ENCODE assay signal across 9 cellular contexts in the genomic region with DNA sequence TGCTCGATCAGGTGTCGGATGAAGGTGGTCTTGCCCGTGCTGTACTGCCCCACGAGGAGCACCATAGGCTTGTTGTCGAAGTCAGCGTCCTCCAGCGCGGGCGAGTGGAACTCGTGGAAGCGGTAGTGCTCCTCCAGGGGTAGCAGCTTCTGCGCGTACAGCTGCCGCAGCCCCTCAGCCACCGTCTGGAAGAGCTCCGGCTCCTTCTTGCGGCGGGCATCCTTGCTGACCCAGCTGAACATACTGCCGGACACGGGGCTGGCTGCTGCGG. TPM values are rescaled to one million over a fixed set of nuclear protein-coding genes. Genes with fewer than 3 reads are reported as not detected.
A peak's percentile ranks its signal among the peaks of the same experiment; 100 is the strongest.
DNase-seq lines count a peak whose midpoint lies in the region; ATAC-seq and TF ChIP-seq lines count a peak whose summit lies in the region.
"Had no signal": no experiment of that assay in that cellular context is flagged by ENCODE, and none has a peak within 500 bp of the region (broad histone marks: within the 10 kb centered on the region; RNA-seq: fewer than 3 reads in every experiment).

No MANE protein-coding gene starts in this region.

- H3F3A ChIP-seq in smooth muscle cell (ENCODE audit: low read depth), result no peaks in the 10 kb centered on the region

- peaks cover 46% of the 10 kb centered on the region for H3K4me1 Mint-ChIP-seq in activated T-helper 17 cell treated with anti-CD3 and anti-CD28 coated beads, Interleukin-2, amount 50 U/mL, for 72 hours

- TF ChIP-seq CTCF in smooth muscle cell (IDR thresholded peaks at IDR 0.05; ENCODE audit: borderline replicate concordance, insufficient read depth, poor library complexity, severe bottlenecking), result no peak

- ATAC-seq in HG02588 (IDR thresholded peaks at IDR 0.05; ENCODE audit: unreplicated experiment), result peak; percentile 16
- peak; percentile 21 for ATAC-seq in activated T-helper 17 cell treated with anti-CD3 and anti-CD28 coated beads, Interleukin-2, amount 50 U/mL, for 72 hours (replicated peaks)
- ATAC-seq in right cardiac atrium, result peak; percentile 38 to 44
- ATAC-seq in GM19467 (IDR thresholded peaks at IDR 0.05; ENCODE audit: unreplicated experiment), result no peak
- no peak for ATAC-seq in GM18498 (IDR thresholded peaks at IDR 0.05; ENCODE audit: unreplicated experiment)
- ATAC-seq in GM18858 (IDR thresholded peaks at IDR 0.05; ENCODE audit: unreplicated experiment), result no peak

- H3K36me3 ChIP-seq in BLaER1 (peaks cover 15% of the 10 kb centered on the region), smooth muscle cell (ENCODE audit: low read depth) (no peaks in the 10 kb centered on the region)

- H3K27me3 ChIP-seq in BLaER1 (no peaks in the 10 kb centered on the region), right cardiac atrium (ENCODE audit: control insufficient read depth, insufficient read depth) (no peaks in the 10 kb centered on the region), smooth muscle cell (ENCODE audit: low read depth) (no peaks in the 10 kb centered on the region)

- H3K27ac Mint-ChIP-seq in activated T-helper 17 cell treated with anti-CD3 and anti-CD28 coated beads, Interleukin-2, amount 50 U/mL, for 72 hours, result peak overlapping the region; percentile 89

- no peaks in the 10 kb centered on the region for H3K9me3 Mint-ChIP-seq in activated T-helper 17 cell treated with anti-CD3 and anti-CD28 coated beads, Interleukin-2, amount 50 U/mL, for 72 hours

- intact Hi-C loops in right cardiac atrium (cut with DNase I), result no loop called here

- H3K27me3 Mint-ChIP-seq in activated T-helper 17 cell treated with anti-CD3 and anti-CD28 coated beads, Interleukin-2, amount 50 U/mL, for 72 hours, result no peaks in the 10 kb centered on the region

- DNase-seq in right cardiac atrium (no peak), smooth muscle cell (lab: John Stamatoyannopoulos, UW; ENCODE audit: unreplicated experiment) (no peak)

- H3K4me1 ChIP-seq in BLaER1 (peaks cover 82% of the 10 kb centered on the region), right cardiac atrium (ENCODE audit: control insufficient read depth, insufficient read depth, low read length) (peaks cover 3% of the 10 kb centered on the region), smooth muscle cell (ENCODE audit: low read depth) (peaks cover 16% of the 10 kb centered on the region)

- WGBS in right cardiac atrium, result 0% methylated on average over 21 of the region's 21 CpGs
- under 1% methylated on average over 21 of the region's 21 CpGs for WGBS in smooth muscle cell (ENCODE audit: low lambda C conversion rate)

- H4K20me1 ChIP-seq in BLaER1 (peaks cover 49% of the 10 kb centered on the region), smooth muscle cell (ENCODE audit: low read depth) (peaks cover 41% of the 10 kb centered on the region)

- peak overlapping the region; percentile 99 for H3K4me3 Mint-ChIP-seq in activated T-helper 17 cell treated with anti-CD3 and anti-CD28 coated beads, Interleukin-2, amount 50 U/mL, for 72 hours

- H3K79me2 ChIP-seq in smooth muscle cell (ENCODE audit: low read depth), result peaks cover 49% of the 10 kb centered on the region

- H3K9me3 ChIP-seq in BLaER1 (no peaks in the 10 kb centered on the region), right cardiac atrium (ENCODE audit: control insufficient read depth, low read length) (no peaks in the 10 kb centered on the region), smooth muscle cell (replicated peaks; ENCODE audit: low read depth) (no peaks in the 10 kb centered on the region)

- H3K27ac ChIP-seq in BLaER1 (peak overlapping the region; percentile 85), right cardiac atrium (ENCODE audit: low read length) (peak overlapping the region; percentile 78), smooth muscle cell (ENCODE audit: low read depth) (peak overlapping the region; percentile 70)

- H3K36me3 Mint-ChIP-seq in activated T-helper 17 cell treated with anti-CD3 and anti-CD28 coated beads, Interleukin-2, amount 50 U/mL, for 72 hours (ENCODE audit: low read depth), result peaks cover 51% of the 10 kb centered on the region

- no peak overlapping the region for H2AFZ ChIP-seq in smooth muscle cell (ENCODE audit: low read depth)

- H3K9ac ChIP-seq in BLaER1 (peak overlapping the region; percentile 90), smooth muscle cell (ENCODE audit: low read depth) (peak overlapping the region; percentile 85)

- H3K4me3 ChIP-seq in BLaER1, result peak overlapping the region; percentile 95
- peak overlapping the region; percentile 65 for H3K4me3 ChIP-seq in right cardiac atrium (ENCODE audit: low read length)
- H3K4me3 ChIP-seq in smooth muscle cell, result peak overlapping the region; percentile 83

- H3K4me2 ChIP-seq in BLaER1 (peak overlapping the region; percentile 99), smooth muscle cell (peak overlapping the region; percentile 99)

RNA-seq across cellular contexts. Expression of a gene that starts 0.3 kb away (rescaled TPM):
- total RNA-seq in activated T-helper 17 cell treated with anti-CD3 and anti-CD28 coated beads, Interleukin-2, amount 50 U/mL, for 72 hours, result 100 to 1,000 TPM in 1 of 2 donors, 10 to 100 TPM in 1; 96.5 to 107 TPM
- total RNA-seq in right cardiac atrium (10 to 100 TPM; 23.4 to 35.3 (median 31.4) TPM), smooth muscle cell (30.9 and 59.8 TPM in 2 replicates)
- polyA plus RNA-seq in right cardiac atrium (20.8 TPM), smooth muscle cell (42.8 and 46.7 TPM in 2 replicates)

RNA-seq across cellular contexts. Expression of a gene that starts 33.7 kb away (rescaled TPM):
- total RNA-seq in activated T-helper 17 cell treated with anti-CD3 and anti-CD28 coated beads, Interleukin-2, amount 50 U/mL, for 72 hours, result under 1 TPM; 0.37 to 0.71 TPM
- 1 to 10 TPM in 1 of 4 donors, under 1 TPM in 3; 0.39 to 2.3 (median 0.78) TPM for total RNA-seq in right cardiac atrium
- 0.36 TPM for polyA plus RNA-seq in right cardiac atrium
- total RNA-seq in smooth muscle cell, result 3.0 and 4.7 TPM in 2 replicates
- polyA plus RNA-seq in smooth muscle cell, result 1.7 and 5.9 TPM in 2 replicates

RNA-seq across cellular contexts. Expression of a gene that starts 38.9 kb away (rescaled TPM):
- total RNA-seq in activated T-helper 17 cell treated with anti-CD3 and anti-CD28 coated beads, Interleukin-2, amount 50 U/mL, for 72 hours, result 10 to 100 TPM; 20.9 to 23.1 TPM
- total RNA-seq in right cardiac atrium (10 to 100 TPM; 13.3 to 17.9 (median 15.3) TPM), smooth muscle cell (4.8 and 4.9 TPM in 2 replicates)
- polyA plus RNA-seq in right cardiac atrium (13.6 TPM), smooth muscle cell (6.2 and 8.6 TPM in 2 replicates)

RNA-seq across cellular contexts. Expression of a gene that starts 46.3 kb away (rescaled TPM):
- total RNA-seq in activated T-helper 17 cell treated with anti-CD3 and anti-CD28 coated beads, Interleukin-2, amount 50 U/mL, for 72 hours, result 10 to 100 TPM; 14.6 to 43.0 TPM
- total RNA-seq in right cardiac atrium, result 10 to 100 TPM; 21.7 to 28.0 (median 24.6) TPM
- polyA plus RNA-seq in right cardiac atrium, result 28.9 TPM
- total RNA-seq in smooth muscle cell, result 14.9 and 20.7 TPM in 2 replicates
- polyA plus RNA-seq in smooth muscle cell, result 32.7 and 36.6 TPM in 2 replicates

RNA-seq across cellular contexts. Expression of a gene that starts 57.5 kb away (rescaled TPM):
- total RNA-seq in activated T-helper 17 cell treated with anti-CD3 and anti-CD28 coated beads, Interleukin-2, amount 50 U/mL, for 72 hours, result under 1 TPM in 1 of 2 donors, not detected in 1; 0.43 TPM
- total RNA-seq in right cardiac atrium, result not detected
- polyA plus RNA-seq in right cardiac atrium, result not detected
- total RNA-seq in smooth muscle cell, result not detected in 2 replicates
- 0.40 TPM in 1 of 2 replicates, not detected in the other for polyA plus RNA-seq in smooth muscle cell
- total RNA-seq: lung microvascular endothelial cell had no signal

Comparison
In these comparisons a context has a peak if more than half of its experiments do, and no peak if none do; other contexts are left out.
1. ATAC-seq: peak in HG02588 (single experiment), activated T-helper 17 cell treated with anti-CD3 and anti-CD28 coated beads, Interleukin-2, amount 50 U/mL, for 72 hours (single experiment) and right cardiac atrium (2 of 2); none in GM19467 (single experiment), GM18498 (single experiment) and GM18858 (single experiment).
2. Peak in every context shown above with its lines, with median percentiles within 50 percentile points of each other: H3K27ac ChIP-seq and H3K4me3 ChIP-seq.